In genomic region chr19:51448011-51448744, GRCh38 we compare ENCODE assay signal across 18 cellular contexts. TPM values are rescaled to one million over a fixed set of nuclear protein-coding genes. Genes with fewer than 3 reads are reported as not detected.
A peak's percentile ranks its signal among the peaks of the same experiment; 100 is the strongest.
DNase-seq lines count a peak whose midpoint lies in the region; ATAC-seq and TF ChIP-seq lines count a peak whose summit lies in the region.
"Had no signal": no experiment of that assay in that cellular context is flagged by ENCODE, and none has a peak within 500 bp of the region (broad histone marks: within the 10 kb centered on the region; RNA-seq: fewer than 3 reads in every experiment).

No MANE protein-coding gene starts in this region.

- H3K9me3 Mint-ChIP-seq in naive thymus-derived CD8-positive, alpha-beta T cell: peaks cover 0 to 13% (median 10%) of the 10 kb centered on the region in 9 donors
- H3K9me3 Mint-ChIP-seq in stimulated activated memory B cell treated with anti-CD40 and anti-IgM and Interleukin-4, amounts not matched to agents 10 μg/mL and 1 μg/mL and 100 μg/mL, for 72 hours: peaks cover 7% of the 10 kb centered on the region

- no peaks in the 10 kb centered on the region for H3K27me3 Mint-ChIP-seq in naive thymus-derived CD8-positive, alpha-beta T cell
- H3K27me3 Mint-ChIP-seq in stimulated activated memory B cell treated with anti-CD40 and anti-IgM and Interleukin-4, amounts not matched to agents 10 μg/mL and 1 μg/mL and 100 μg/mL, for 72 hours: peaks cover 41% of the 10 kb centered on the region

- H3K4me1 Mint-ChIP-seq in naive thymus-derived CD8-positive, alpha-beta T cell: peaks cover 9 to 24% (median 16%) of the 10 kb centered on the region in 4 donors
- H3K4me1 Mint-ChIP-seq in stimulated activated memory B cell treated with anti-CD40 and anti-IgM and Interleukin-4, amounts not matched to agents 10 μg/mL and 1 μg/mL and 100 μg/mL, for 72 hours: peaks cover 9% of the 10 kb centered on the region

- H3K4me3 Mint-ChIP-seq in naive thymus-derived CD8-positive, alpha-beta T cell: peak overlapping the region; percentile 34 to 84 (median 64)
- H3K4me3 Mint-ChIP-seq in stimulated activated memory B cell treated with anti-CD40 and anti-IgM and Interleukin-4, amounts not matched to agents 10 μg/mL and 1 μg/mL and 100 μg/mL, for 72 hours: peak overlapping the region; percentile 38

- POLR2A ChIA-PET in naive thymus-derived CD8-positive, alpha-beta T cell (lab: Charles Lee): no interaction called here

- peaks cover 0 to 5% (median 5%) of the 10 kb centered on the region in 3 donors for H3K36me3 Mint-ChIP-seq in naive thymus-derived CD8-positive, alpha-beta T cell
- no peaks in the 10 kb centered on the region for H3K36me3 Mint-ChIP-seq in stimulated activated memory B cell treated with anti-CD40 and anti-IgM and Interleukin-4, amounts not matched to agents 10 μg/mL and 1 μg/mL and 100 μg/mL, for 72 hours

- peak overlapping the region; percentile 37 to 89 (median 76) for H3K27ac Mint-ChIP-seq in naive thymus-derived CD8-positive, alpha-beta T cell
- peak overlapping the region; percentile 17 for H3K27ac Mint-ChIP-seq in stimulated activated memory B cell treated with anti-CD40 and anti-IgM and Interleukin-4, amounts not matched to agents 10 μg/mL and 1 μg/mL and 100 μg/mL, for 72 hours

- ATAC-seq in naive thymus-derived CD8-positive, alpha-beta T cell: peak; percentile 35 to 59
- no peak for ATAC-seq in stimulated activated memory B cell treated with anti-CD40 and anti-IgM and Interleukin-4, amounts not matched to agents 10 μg/mL and 1 μg/mL and 100 μg/mL, for 72 hours
- no peak for ATAC-seq in HG02571 (IDR thresholded peaks at IDR 0.05; ENCODE audit: unreplicated experiment)
- ATAC-seq in GM21423 (IDR thresholded peaks at IDR 0.05; ENCODE audit: unreplicated experiment): no peak
- ATAC-seq in GM18505 (IDR thresholded peaks at IDR 0.05; ENCODE audit: unreplicated experiment): no peak
- ATAC-seq: esophagus mucosa had no signal

- TF ChIP-seq POLR2A in GM18505 (IDR thresholded peaks at IDR 0.05; ENCODE audit: borderline replicate concordance, extremely low read depth, insufficient read depth, insufficient read length): no peak

- DNase-seq in activated CD4-positive, alpha-beta T cell treated with anti-CD3 and anti-CD28 coated beads for 24 hours (ENCODE audit: low read depth in 2 of 2): peak; percentile 32 to 53
- DNase-seq in activated CD4-positive, alpha-beta T cell treated with anti-CD3 and anti-CD28 coated beads, Interleukin-2, amount 50 U/mL, for 1 hour: no peak
- peak; percentile 49 for DNase-seq in activated T-cell treated with anti-CD3 and anti-CD28 coated beads for 48 hours (ENCODE audit: low read depth)
- DNase-seq in naive thymus-derived CD8-positive, alpha-beta T cell: no peak
- DNase-seq: central memory CD4-positive, alpha-beta T cell; DMS 273 treated with DMSO at 0.1 percent for 48 hours; hypothalamus; IMR-90; NCI-H2081 treated with DMSO at 0.1 percent for 48 hours; occipital lobe had no signal

RNA-seq across cellular contexts. Expression of gene SIGLEC8, which starts 10.1 kb away (rescaled TPM):
- not detected for total RNA-seq in naive thymus-derived CD8-positive, alpha-beta T cell
- polyA plus RNA-seq in naive thymus-derived CD8-positive, alpha-beta T cell: not detected
- total RNA-seq: A172, esophagus mucosa, IMR-90 had no signal
- polyA plus RNA-seq: IMR-90 had no signal

RNA-seq across cellular contexts. Expression of gene CEACAM18, which starts 30.2 kb away (rescaled TPM):
- not detected for total RNA-seq in naive thymus-derived CD8-positive, alpha-beta T cell
- not detected for polyA plus RNA-seq in naive thymus-derived CD8-positive, alpha-beta T cell
- total RNA-seq: A172, esophagus mucosa, IMR-90, lung, occipital lobe, tibial nerve had no signal
- polyA plus RNA-seq: IMR-90, lung had no signal

RNA-seq across cellular contexts. Expression of gene SIGLEC10, which starts 30.7 kb away (rescaled TPM):
- total RNA-seq in naive thymus-derived CD8-positive, alpha-beta T cell: 1 to 10 TPM in 1 of 2 experiments, under 1 TPM in 1; 0.68 to 1.2 TPM
- polyA plus RNA-seq in naive thymus-derived CD8-positive, alpha-beta T cell: under 1 TPM; 0.06 to 0.24 (median 0.13) TPM
- total RNA-seq: A172, IMR-90 had no signal
- polyA plus RNA-seq: IMR-90 had no signal

RNA-seq across cellular contexts. Expression of gene SIGLEC12, which starts 53.4 kb away (rescaled TPM):
- total RNA-seq in naive thymus-derived CD8-positive, alpha-beta T cell: not detected
- under 1 TPM in 1 of 3 donors, not detected in 2; 0.31 TPM for polyA plus RNA-seq in naive thymus-derived CD8-positive, alpha-beta T cell
- total RNA-seq: A172, esophagus mucosa, IMR-90, occipital lobe had no signal
- polyA plus RNA-seq: IMR-90 had no signal

RNA-seq across cellular contexts. Expression of gene C19orf84, which starts 57.8 kb away (rescaled TPM):
- total RNA-seq in naive thymus-derived CD8-positive, alpha-beta T cell: not detected
- polyA plus RNA-seq in naive thymus-derived CD8-positive, alpha-beta T cell: not detected
- total RNA-seq: A172, esophagus mucosa, IMR-90, occipital lobe had no signal
- polyA plus RNA-seq: IMR-90 had no signal

Comparison
In these comparisons a context has a peak if more than half of its experiments do, and no peak if none do; other contexts are left out.
1. DNase-seq: peak in activated CD4-positive, alpha-beta T cell treated with anti-CD3 and anti-CD28 coated beads for 24 hours (2 of 2) and activated T-cell treated with anti-CD3 and anti-CD28 coated beads for 48 hours (single experiment); none in activated CD4-positive, alpha-beta T cell treated with anti-CD3 and anti-CD28 coated beads, Interleukin-2, amount 50 U/mL, for 1 hour (single experiment) and naive thymus-derived CD8-positive, alpha-beta T cell (0 of 10).
2. ATAC-seq: peak in naive thymus-derived CD8-positive, alpha-beta T cell (2 of 2); none in stimulated activated memory B cell treated with anti-CD40 and anti-IgM and Interleukin-4, amounts not matched to agents 10 μg/mL and 1 μg/mL and 100 μg/mL, for 72 hours (single experiment), HG02571 (single experiment), GM21423 (single experiment) and GM18505 (single experiment).